In genomic region chr6:152642578-152643375, GRCh38 we compare ENCODE assay signal across 9 cellular contexts. TPM values are rescaled to one million over a fixed set of nuclear protein-coding genes. Genes with fewer than 3 reads are reported as not detected.
A peak's percentile ranks its signal among the peaks of the same experiment; 100 is the strongest.
DNase-seq lines count a peak whose midpoint lies in the region; ATAC-seq, FAIRE-seq and TF ChIP-seq lines count a peak whose summit lies in the region.
"Had no signal": no experiment of that assay in that cellular context is flagged by ENCODE, and none has a peak within 500 bp of the region (broad histone marks: within the 10 kb centered on the region; RNA-seq: fewer than 3 reads in every experiment).

No MANE protein-coding gene starts in this region.

- H3K79me2 ChIP-seq in DOHH2 (ENCODE audit: control insufficient read depth, low read length) = no peaks in the 10 kb centered on the region

- no peaks in the 10 kb centered on the region for H4K20me1 ChIP-seq in DOHH2 (ENCODE audit: control insufficient read depth, insufficient read depth, low read depth, low read length)

- no peaks in the 10 kb centered on the region for H3K9me3 ChIP-seq in DOHH2 (ENCODE audit: control insufficient read depth, insufficient read depth, low read length)
- H3K9me3 ChIP-seq in Panc1 (ENCODE audit: control insufficient read depth, insufficient read depth, low read depth, low read length) = no peaks in the 10 kb centered on the region
- no peaks in the 10 kb centered on the region for H3K9me3 ChIP-seq in liver (ENCODE audit: control insufficient read depth in 4 of 4, low read length in 3 of 4)
- H3K9me3 ChIP-seq in vagina = no peaks in the 10 kb centered on the region

- H3K27me3 ChIP-seq in DOHH2 (ENCODE audit: control insufficient read depth, low read length) (no peaks in the 10 kb centered on the region), Panc1 (ENCODE audit: control insufficient read depth, insufficient read depth, low read length) (peaks cover 4% of the 10 kb centered on the region; the same call in 1 of the 2 replicates), liver (ENCODE audit: control insufficient read depth in 4 of 4, insufficient read depth in 4 of 4, low read length in 3 of 4) (peaks cover 0 to 4% (median 0%) of the 10 kb centered on the region in 4 donors), vagina (no peaks in the 10 kb centered on the region)

- POLR2A ChIA-PET in Panc1 (lab: Charles Lee) = interaction anchor here (0.6 kb wide), 1 partner anchor 9 kb away, joined by 3 read pairs; no protein-coding TSS in a partner anchor

- FAIRE-seq in GM19239 (lab: Jason Lieb, UNC) = peak; percentile 37

- H3K36me3 ChIP-seq in DOHH2 (ENCODE audit: control insufficient read depth, low read length) (no peaks in the 10 kb centered on the region), Panc1 (ENCODE audit: control insufficient read depth, insufficient read depth, low read length) (no peaks in the 10 kb centered on the region), liver (ENCODE audit: control insufficient read depth in 4 of 4, insufficient read depth in 3 of 4, low read depth in 1 of 4, low read length in 3 of 4) (no peaks in the 10 kb centered on the region), vagina (no peaks in the 10 kb centered on the region)

- no peak overlapping the region for H3K9ac ChIP-seq in liver (ENCODE audit: low read depth in 1 of 2, low read length in 2 of 2)

- H3K9me2 ChIP-seq in DOHH2 (replicated peaks; ENCODE audit: control insufficient read depth, low read length) = no peaks in the 10 kb centered on the region

- H3K27ac ChIP-seq in DOHH2 (ENCODE audit: low read depth, low read length) (no peak overlapping the region), Panc1 (ENCODE audit: low read length) (no peak overlapping the region), liver (ENCODE audit: low read depth in 1 of 2, low read length in 2 of 2) (no peak overlapping the region), vagina (no peak overlapping the region)

- in situ Hi-C loops in Panc1 (cut with HindIII; ENCODE audit: low pct_unique_long_range_greater_than_20kb, low sequenced_read_pairs) = no loop called here

- 45% methylated on average over 8 of the region's 8 CpGs for WGBS in liver

- TF ChIP-seq RAD21 in liver (IDR thresholded peaks at IDR 0.05) = peak; percentile 77 to 82

- H3K4me3 ChIP-seq in DOHH2 (ENCODE audit: low read length) (no peak overlapping the region), Panc1 (ENCODE audit: low read depth in 2 of 2, low read length in 2 of 2) (no peak overlapping the region), liver (ENCODE audit: low read depth in 1 of 3, low read length in 3 of 3) (no peak overlapping the region), vagina (no peak overlapping the region)

- peak; percentile 55 for TF ChIP-seq CTCF in DOHH2 (IDR thresholded peaks at IDR 0.05; ENCODE audit: low read depth, low read length, poor library complexity, severe bottlenecking)
- peak; percentile 72 for TF ChIP-seq CTCF in Panc1 (IDR thresholded peaks at IDR 0.05)
- TF ChIP-seq CTCF in liver (IDR thresholded peaks at IDR 0.05; ENCODE audit: low read depth, low read length, missing input control) = peak; percentile 33
- peak in 2 of 3 experiments; percentile 17 to 42 for TF ChIP-seq CTCF in vagina (IDR thresholded peaks at IDR 0.05)
- TF ChIP-seq CTCF in omental fat pad (IDR thresholded peaks at IDR 0.05) = no peak

- H3F3A ChIP-seq in DOHH2 (ENCODE audit: control insufficient read depth, insufficient read depth) = no peaks in the 10 kb centered on the region

- DNase-seq in GM19239 (ENCODE audit: insufficient read length, low spot score) = no peak
- DNase-seq in Panc1 (ENCODE audit: low read depth, low spot score) = peak; percentile 12
- peak; percentile 87 for DNase-seq in cerebellar cortex (ENCODE audit: low spot score)
- DNase-seq in vagina (ENCODE audit: extremely low spot score in 2 of 2) = no peak
- no peak for DNase-seq in omental fat pad (ENCODE audit: low spot score)
- DNase-seq: activated T-cell treated with anti-CD3 and anti-CD28 coated beads, Interleukin-2, amount 50 U/mL, for 4 hours had no signal

- H3K4me1 ChIP-seq in DOHH2 (ENCODE audit: control insufficient read depth, low read length) (no peaks in the 10 kb centered on the region), Panc1 (ENCODE audit: control insufficient read depth, insufficient read depth, low read length) (no peaks in the 10 kb centered on the region), liver (ENCODE audit: control insufficient read depth in 4 of 4, insufficient read depth in 4 of 4, low read length in 3 of 4) (no peaks in the 10 kb centered on the region), vagina (no peaks in the 10 kb centered on the region)

- BruUV-seq in Panc1 (replicated peaks; lab: Mats Ljungman, UMichigan) = no TSS peak

- H3K4me2 ChIP-seq in DOHH2 (ENCODE audit: low read length) = no peak overlapping the region

- intact Hi-C loops in Panc1 (cut with micrococcal nuclease; ENCODE audit: unreplicated experiment) = loop anchor here (2.0 kb wide), 1 partner anchor 90 kb away; no protein-coding TSS in a partner anchor
- intact Hi-C loops in vagina (cut with DNase I) = no loop called here

- ATAC-seq in HG03378 (IDR thresholded peaks at IDR 0.05; ENCODE audit: unreplicated experiment) = peak; percentile 90
- ATAC-seq in Panc1 = peak; percentile 89
- no peak for ATAC-seq in omental fat pad (ENCODE audit: low FRiP score)

- TF ChIP-seq POLR2A in vagina (IDR thresholded peaks at IDR 0.05) = no peak

- CTCF ChIA-PET in Panc1 (lab: Charles Lee) = interaction anchor here (1.1 kb wide), 1 partner anchor 157 kb away, joined by 3 read pairs; no protein-coding TSS in a partner anchor

TF ChIP-seq in liver, 16 proteins besides CTCF, POLR2A, EP300 and RAD21:
- TF ChIP-seq HNF4A (conservative IDR thresholded peaks at IDR 0.05) (no peak), EGR1 (IDR thresholded peaks at IDR 0.05; ENCODE audit: low read depth in 2 of 2) (no peak), JUND (IDR thresholded peaks at IDR 0.05) (no peak), FOXA1 (IDR thresholded peaks at IDR 0.05) (no peak), RXRA (IDR thresholded peaks at IDR 0.05) (no peak), NR2F2 (IDR thresholded peaks at IDR 0.05) (peak; percentile 37)
- TF ChIP-seq, protein P1, sequence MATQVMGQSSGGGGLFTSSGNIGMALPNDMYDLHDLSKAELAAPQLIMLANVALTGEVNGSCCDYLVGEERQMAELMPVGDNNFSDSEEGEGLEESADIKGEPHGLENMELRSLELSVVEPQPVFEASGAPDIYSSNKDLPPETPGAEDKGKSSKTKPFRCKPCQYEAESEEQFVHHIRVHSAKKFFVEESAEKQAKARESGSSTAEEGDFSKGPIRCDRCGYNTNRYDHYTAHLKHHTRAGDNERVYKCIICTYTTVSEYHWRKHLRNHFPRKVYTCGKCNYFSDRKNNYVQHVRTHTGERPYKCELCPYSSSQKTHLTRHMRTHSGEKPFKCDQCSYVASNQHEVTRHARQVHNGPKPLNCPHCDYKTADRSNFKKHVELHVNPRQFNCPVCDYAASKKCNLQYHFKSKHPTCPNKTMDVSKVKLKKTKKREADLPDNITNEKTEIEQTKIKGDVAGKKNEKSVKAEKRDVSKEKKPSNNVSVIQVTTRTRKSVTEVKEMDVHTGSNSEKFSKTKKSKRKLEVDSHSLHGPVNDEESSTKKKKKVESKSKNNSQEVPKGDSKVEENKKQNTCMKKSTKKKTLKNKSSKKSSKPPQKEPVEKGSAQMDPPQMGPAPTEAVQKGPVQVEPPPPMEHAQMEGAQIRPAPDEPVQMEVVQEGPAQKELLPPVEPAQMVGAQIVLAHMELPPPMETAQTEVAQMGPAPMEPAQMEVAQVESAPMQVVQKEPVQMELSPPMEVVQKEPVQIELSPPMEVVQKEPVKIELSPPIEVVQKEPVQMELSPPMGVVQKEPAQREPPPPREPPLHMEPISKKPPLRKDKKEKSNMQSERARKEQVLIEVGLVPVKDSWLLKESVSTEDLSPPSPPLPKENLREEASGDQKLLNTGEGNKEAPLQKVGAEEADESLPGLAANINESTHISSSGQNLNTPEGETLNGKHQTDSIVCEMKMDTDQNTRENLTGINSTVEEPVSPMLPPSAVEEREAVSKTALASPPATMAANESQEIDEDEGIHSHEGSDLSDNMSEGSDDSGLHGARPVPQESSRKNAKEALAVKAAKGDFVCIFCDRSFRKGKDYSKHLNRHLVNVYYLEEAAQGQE (IDR thresholded peaks at IDR 0.05) = no peak

RNA-seq across cellular contexts. Expression of gene SYNE1, which starts 5.6 kb away (rescaled TPM):
- total RNA-seq in Panc1 (2021; ENCODE audit: unreplicated experiment) (3.2 TPM), liver (100 to 1,000 TPM in 1 of 2 donors, 10 to 100 TPM in 1; 33.5 to 105 TPM), vagina (81.5 TPM), omental fat pad (100 to 1,000 TPM in 2 of 4 donors, 10 to 100 TPM in 2; 78.9 to 352 (median 113) TPM)
- polyA plus RNA-seq in Panc1 (2012; ENCODE audit: insufficient read length) = 2.3 TPM
- 10 to 100 TPM; 10.2 to 15.5 TPM for polyA plus RNA-seq in liver

RNA-seq across cellular contexts. Expression of gene MYCT1, which starts 54.9 kb away (rescaled TPM):
- not detected for total RNA-seq in Panc1 (2021; ENCODE audit: unreplicated experiment)
- not detected for polyA plus RNA-seq in Panc1 (2012; ENCODE audit: insufficient read length)
- total RNA-seq in liver = 1 to 10 TPM; 4.5 to 9.1 TPM
- polyA plus RNA-seq in liver = 1 to 10 TPM; 3.6 to 4.0 TPM
- 8.3 TPM for total RNA-seq in vagina
- 10 to 100 TPM in 3 of 4 donors, 1 to 10 TPM in 1; 8.4 to 65.6 (median 19.2) TPM for total RNA-seq in omental fat pad
- total RNA-seq: activated T-cell treated with anti-CD3 and anti-CD28 coated beads, Interleukin-2, amount 50 U/mL, for 4 hours had no signal

Comparison
In these comparisons a context has a peak if more than half of its experiments do, and no peak if none do; other contexts are left out.
1. CTCF ChIP-seq: peak in DOHH2 (single experiment), Panc1 (single experiment), liver (single experiment) and vagina (2 of 3); none in omental fat pad (0 of 3).
2. DNase-seq: peak in Panc1 (single experiment) and cerebellar cortex (single experiment); none in GM19239 (single experiment), vagina (0 of 2) and omental fat pad (single experiment).